21 cellular contexts compared by ENCODE assay signal in genomic region chr2:141599721-141600120, GRCh38.
DNase-seq lines count a peak whose midpoint lies in the region; ATAC-seq and TF ChIP-seq lines count a peak whose summit lies in the region.
"Had no signal": no experiment of that assay in that cellular context is flagged by ENCODE, and none has a peak within 500 bp of the region (broad histone marks: within the 10 kb centered on the region; RNA-seq: fewer than 3 reads in every experiment).

No MANE protein-coding gene starts in this region.

- no peak for TF ChIP-seq CTCF in cardiac muscle cell (IDR thresholded peaks at IDR 0.05; ENCODE audit: low read depth, low read length)
- TF ChIP-seq CTCF in heart right ventricle (IDR thresholded peaks at IDR 0.05) = no peak
- TF ChIP-seq CTCF in GM23338 (conservative IDR thresholded peaks at IDR 0.05; ENCODE audit: low read depth in 2 of 2) = no peak

- peaks cover 4% of the 10 kb centered on the region; the same call in 1 of the 3 replicates for H3K4me1 Mint-ChIP-seq in GM23338
- H3K4me1 Mint-ChIP-seq: B cell had no signal

- ATAC-seq in Right ventricle myocardium inferior = peak; percentile 50
- ATAC-seq in heart right ventricle = no peak
- no peak for ATAC-seq in GM23338
- ATAC-seq: A549; CD8-positive, alpha-beta T cell; GM12878 had no signal

- DNase-seq in Right ventricle myocardium inferior (ENCODE audit: missing footprints) = no peak
- no peak for DNase-seq in cardiac septum (ENCODE audit: low spot score)
- DNase-seq in cardiac muscle cell (ENCODE audit: low read depth in 1 of 2, low spot score in 1 of 2) = no peak
- DNase-seq in heart right ventricle = no peak
- no peak for DNase-seq in GM23338 (ENCODE audit: low spot score)
- DNase-seq in DMS53 treated with DMSO at 0.1 percent for 48 hours (lab: John Stamatoyannopoulos, UW; ENCODE audit: unreplicated experiment) = no peak
- DNase-seq: AML-193; Caco-2; Calu3; CD4-positive, alpha-beta T cell; CD8-positive, alpha-beta T cell; DMS79; DND-41; EL; GDM1 had no signal

- peak overlapping the region; percentile 45 for H2AFZ ChIP-seq in GM23338

- H3K9me2 ChIP-seq in GM23338 (ENCODE audit: insufficient read depth) = no peaks in the 10 kb centered on the region

- H3K27ac ChIP-seq in cardiac muscle cell = peak overlapping the region; percentile 69
- no peak overlapping the region for H3K27ac ChIP-seq in heart right ventricle
- H3K27ac ChIP-seq in GM23338 (ENCODE audit: low read depth) = no peak overlapping the region
- H3K27ac ChIP-seq: 22Rv1; A549; BLaER1 treated with 17β-estradiol and CSF1 and Interleukin-3, amounts not matched to agents 10 nM and 100 nM; C4-2B had no signal

- no peak overlapping the region for H3K4me3 Mint-ChIP-seq in GM23338
- H3K4me3 Mint-ChIP-seq: B cell; CD4-positive, alpha-beta T cell; CD8-positive, alpha-beta T cell had no signal

- H3K79me2 ChIP-seq in GM23338 (replicated peaks; ENCODE audit: insufficient read depth) = no peaks in the 10 kb centered on the region

- H3K27me3 Mint-ChIP-seq in GM23338 (ENCODE audit: insufficient read depth, low read depth, poor library complexity) = no peaks in the 10 kb centered on the region
- H3K27me3 Mint-ChIP-seq: B cell; CD4-positive, alpha-beta T cell had no signal

- 73 to 78% methylated on average over 4 of the region's 4 CpGs for WGBS in heart right ventricle, 2 donors

- H3F3A ChIP-seq in GM23338 (replicated peaks; ENCODE audit: low read depth) = no peaks in the 10 kb centered on the region

- no peak overlapping the region for H3K4me2 ChIP-seq in GM23338
- H3K4me2 ChIP-seq: A549; BLaER1 treated with 17β-estradiol and CSF1 and Interleukin-3, amounts not matched to agents 10 nM and 100 nM had no signal

- H3K4me1 ChIP-seq in cardiac muscle cell (ENCODE audit: low read depth) = peaks cover 38% of the 10 kb centered on the region
- H3K4me1 ChIP-seq in heart right ventricle = no peaks in the 10 kb centered on the region
- H3K4me1 ChIP-seq in GM23338 (ENCODE audit: insufficient read depth) = no peaks in the 10 kb centered on the region
- H3K4me1 ChIP-seq: A549; BLaER1 treated with 17β-estradiol and CSF1 and Interleukin-3, amounts not matched to agents 10 nM and 100 nM; Caco-2 had no signal

- H3K9me3 ChIP-seq in cardiac muscle cell (ENCODE audit: low read depth) (no peaks in the 10 kb centered on the region), heart right ventricle (peaks cover 0 to 2% (median 0%) of the 10 kb centered on the region in 11 donors)
- H3K9me3 ChIP-seq: A549; BLaER1 treated with 17β-estradiol and CSF1 and Interleukin-3, amounts not matched to agents 10 nM and 100 nM; Caco-2 had no signal

- H3K36me3 ChIP-seq in cardiac muscle cell (no peaks in the 10 kb centered on the region), heart right ventricle (no peaks in the 10 kb centered on the region), GM23338 (ENCODE audit: insufficient read depth) (no peaks in the 10 kb centered on the region)
- H3K36me3 ChIP-seq: BLaER1 treated with 17β-estradiol and CSF1 and Interleukin-3, amounts not matched to agents 10 nM and 100 nM had no signal

- H3K27ac Mint-ChIP-seq in GM23338 = no peak overlapping the region
- H3K27ac Mint-ChIP-seq: B cell; CD4-positive, alpha-beta T cell; CD8-positive, alpha-beta T cell had no signal

- intact Hi-C loops in Right ventricle myocardium inferior (cut with DNase I) = no loop called here
- intact Hi-C loops in cardiac septum (cut with DNase I) = no loop called here
- intact Hi-C loops in heart right ventricle (cut with DNase I) = no loop called here

- H3K27me3 ChIP-seq in cardiac muscle cell (no peaks in the 10 kb centered on the region), heart right ventricle (no peaks in the 10 kb centered on the region), GM23338 (ENCODE audit: insufficient read depth) (no peaks in the 10 kb centered on the region)
- H3K27me3 ChIP-seq: BLaER1 treated with 17β-estradiol and CSF1 and Interleukin-3, amounts not matched to agents 10 nM and 100 nM had no signal

- H4K20me1 ChIP-seq in GM23338 (replicated peaks; ENCODE audit: insufficient read depth) = no peaks in the 10 kb centered on the region
- H4K20me1 ChIP-seq: BLaER1 treated with 17β-estradiol and CSF1 and Interleukin-3, amounts not matched to agents 10 nM and 100 nM had no signal

- H3K9me3 Mint-ChIP-seq in GM23338 = no peaks in the 10 kb centered on the region; the same call in 2 of the 3 replicates

- H3K36me3 Mint-ChIP-seq in GM23338 (ENCODE audit: low read depth) = peaks cover 3% of the 10 kb centered on the region; the same call in 1 of the 3 replicates
- H3K36me3 Mint-ChIP-seq: CD8-positive, alpha-beta T cell had no signal

- H3K4me3 ChIP-seq in cardiac muscle cell (no peak overlapping the region), heart right ventricle (no peak overlapping the region), GM23338 (no peak overlapping the region)
- H3K4me3 ChIP-seq: A549; BLaER1 treated with 17β-estradiol and CSF1 and Interleukin-3, amounts not matched to agents 10 nM and 100 nM; GM12878 had no signal

TF ChIP-seq in GM23338, 12 proteins besides CTCF, POLR2A, EP300 and RAD21 (continues in another document):
- TF ChIP-seq ZNF114 (CRISPR knock-in tag; IDR thresholded peaks at IDR 0.05) (no peak), EZH2 (IDR thresholded peaks at IDR 0.05; ENCODE audit: low read depth, unreplicated experiment) (no peak), ETS1 (IDR thresholded peaks at IDR 0.05) (no peak), JUNB (IDR thresholded peaks at IDR 0.05; ENCODE audit: unreplicated experiment) (no peak), CREB1 (CRISPR knock-in tag; IDR thresholded peaks at IDR 0.05; ENCODE audit: low read depth) (no peak)
- TF ChIP-seq, protein P1, sequence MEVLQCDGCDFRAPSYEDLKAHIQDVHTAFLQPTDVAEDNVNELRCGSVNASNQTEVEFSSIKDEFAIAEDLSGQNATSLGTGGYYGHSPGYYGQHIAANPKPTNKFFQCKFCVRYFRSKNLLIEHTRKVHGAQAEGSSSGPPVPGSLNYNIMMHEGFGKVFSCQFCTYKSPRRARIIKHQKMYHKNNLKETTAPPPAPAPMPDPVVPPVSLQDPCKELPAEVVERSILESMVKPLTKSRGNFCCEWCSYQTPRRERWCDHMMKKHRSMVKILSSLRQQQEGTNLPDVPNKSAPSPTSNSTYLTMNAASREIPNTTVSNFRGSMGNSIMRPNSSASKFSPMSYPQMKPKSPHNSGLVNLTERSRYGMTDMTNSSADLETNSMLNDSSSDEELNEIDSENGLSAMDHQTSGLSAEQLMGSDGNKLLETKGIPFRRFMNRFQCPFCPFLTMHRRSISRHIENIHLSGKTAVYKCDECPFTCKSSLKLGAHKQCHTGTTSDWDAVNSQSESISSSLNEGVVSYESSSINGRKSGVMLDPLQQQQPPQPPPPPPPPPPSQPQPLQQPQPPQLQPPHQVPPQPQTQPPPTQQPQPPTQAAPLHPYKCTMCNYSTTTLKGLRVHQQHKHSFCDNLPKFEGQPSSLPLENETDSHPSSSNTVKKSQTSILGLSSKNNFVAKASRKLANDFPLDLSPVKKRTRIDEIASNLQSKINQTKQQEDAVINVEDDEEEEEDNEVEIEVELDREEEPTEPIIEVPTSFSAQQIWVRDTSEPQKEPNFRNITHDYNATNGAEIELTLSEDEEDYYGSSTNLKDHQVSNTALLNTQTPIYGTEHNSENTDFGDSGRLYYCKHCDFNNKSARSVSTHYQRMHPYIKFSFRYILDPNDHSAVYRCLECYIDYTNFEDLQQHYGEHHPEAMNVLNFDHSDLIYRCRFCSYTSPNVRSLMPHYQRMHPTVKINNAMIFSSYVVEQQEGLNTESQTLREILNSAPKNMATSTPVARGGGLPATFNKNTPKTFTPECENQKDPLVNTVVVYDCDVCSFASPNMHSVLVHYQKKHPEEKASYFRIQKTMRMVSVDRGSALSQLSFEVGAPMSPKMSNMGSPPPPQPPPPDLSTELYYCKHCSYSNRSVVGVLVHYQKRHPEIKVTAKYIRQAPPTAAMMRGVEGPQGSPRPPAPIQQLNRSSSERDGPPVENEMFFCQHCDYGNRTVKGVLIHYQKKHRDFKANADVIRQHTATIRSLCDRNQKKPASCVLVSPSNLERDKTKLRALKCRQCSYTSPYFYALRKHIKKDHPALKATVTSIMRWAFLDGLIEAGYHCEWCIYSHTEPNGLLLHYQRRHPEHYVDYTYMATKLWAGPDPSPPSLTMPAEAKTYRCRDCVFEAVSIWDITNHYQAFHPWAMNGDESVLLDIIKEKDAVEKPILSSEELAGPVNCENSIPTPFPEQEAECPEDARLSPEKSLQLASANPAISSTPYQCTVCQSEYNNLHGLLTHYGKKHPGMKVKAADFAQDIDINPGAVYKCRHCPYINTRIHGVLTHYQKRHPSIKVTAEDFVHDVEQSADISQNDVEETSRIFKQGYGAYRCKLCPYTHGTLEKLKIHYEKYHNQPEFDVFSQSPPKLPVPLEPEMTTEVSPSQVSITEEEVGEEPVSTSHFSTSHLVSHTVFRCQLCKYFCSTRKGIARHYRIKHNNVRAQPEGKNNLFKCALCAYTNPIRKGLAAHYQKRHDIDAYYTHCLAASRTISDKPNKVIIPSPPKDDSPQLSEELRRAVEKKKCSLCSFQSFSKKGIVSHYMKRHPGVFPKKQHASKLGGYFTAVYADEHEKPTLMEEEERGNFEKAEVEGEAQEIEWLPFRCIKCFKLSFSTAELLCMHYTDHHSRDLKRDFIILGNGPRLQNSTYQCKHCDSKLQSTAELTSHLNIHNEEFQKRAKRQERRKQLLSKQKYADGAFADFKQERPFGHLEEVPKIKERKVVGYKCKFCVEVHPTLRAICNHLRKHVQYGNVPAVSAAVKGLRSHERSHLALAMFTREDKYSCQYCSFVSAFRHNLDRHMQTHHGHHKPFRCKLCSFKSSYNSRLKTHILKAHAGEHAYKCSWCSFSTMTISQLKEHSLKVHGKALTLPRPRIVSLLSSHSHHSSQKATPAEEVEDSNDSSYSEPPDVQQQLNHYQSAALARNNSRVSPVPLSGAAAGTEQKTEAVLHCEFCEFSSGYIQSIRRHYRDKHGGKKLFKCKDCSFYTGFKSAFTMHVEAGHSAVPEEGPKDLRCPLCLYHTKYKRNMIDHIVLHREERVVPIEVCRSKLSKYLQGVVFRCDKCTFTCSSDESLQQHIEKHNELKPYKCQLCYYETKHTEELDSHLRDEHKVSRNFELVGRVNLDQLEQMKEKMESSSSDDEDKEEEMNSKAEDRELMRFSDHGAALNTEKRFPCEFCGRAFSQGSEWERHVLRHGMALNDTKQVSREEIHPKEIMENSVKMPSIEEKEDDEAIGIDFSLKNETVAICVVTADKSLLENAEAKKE (CRISPR knock-in tag; IDR thresholded peaks at IDR 0.05) = no peak
